ENCODE assay signal across 1 cellular context in the genomic region with DNA sequence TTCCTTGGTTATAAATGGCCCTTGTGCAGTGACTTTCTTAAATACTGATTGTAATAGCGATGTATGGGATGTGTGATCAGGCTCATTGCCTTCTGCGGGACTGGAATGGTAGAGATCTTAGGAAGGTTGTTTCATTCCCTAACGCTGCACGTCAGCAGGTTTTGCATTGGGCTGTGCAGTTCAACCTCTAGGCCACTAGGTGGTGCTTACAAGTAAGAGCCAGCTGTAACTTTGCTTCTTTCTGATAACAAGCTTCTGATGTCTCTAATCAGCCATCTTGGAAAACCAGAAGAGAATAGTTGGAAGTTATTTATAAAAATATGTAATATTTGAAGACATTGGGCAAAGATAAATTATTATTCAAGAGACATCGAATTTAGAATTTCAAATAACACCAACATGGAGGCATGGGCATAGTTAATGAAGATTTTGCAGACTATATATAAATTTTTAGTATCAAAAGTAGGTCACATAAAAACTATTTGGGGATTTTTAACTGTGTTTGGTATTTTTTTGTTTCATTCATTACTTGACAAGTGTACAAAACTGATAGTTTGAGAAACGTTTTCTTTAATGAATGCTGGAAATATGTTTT.
TF ChIP-seq lines count a peak whose summit lies in the region.

No MANE protein-coding gene starts in this region.

TF ChIP-seq in WTC11, 78 proteins besides CTCF, POLR2A, EP300 and RAD21 (continued from another document):
- TF ChIP-seq ZNF532 (CRISPR knock-in tag; IDR thresholded peaks at IDR 0.05; ENCODE audit: borderline replicate concordance): no peak
